ENCODE assay signal across 15 cellular contexts in the genomic region with DNA sequence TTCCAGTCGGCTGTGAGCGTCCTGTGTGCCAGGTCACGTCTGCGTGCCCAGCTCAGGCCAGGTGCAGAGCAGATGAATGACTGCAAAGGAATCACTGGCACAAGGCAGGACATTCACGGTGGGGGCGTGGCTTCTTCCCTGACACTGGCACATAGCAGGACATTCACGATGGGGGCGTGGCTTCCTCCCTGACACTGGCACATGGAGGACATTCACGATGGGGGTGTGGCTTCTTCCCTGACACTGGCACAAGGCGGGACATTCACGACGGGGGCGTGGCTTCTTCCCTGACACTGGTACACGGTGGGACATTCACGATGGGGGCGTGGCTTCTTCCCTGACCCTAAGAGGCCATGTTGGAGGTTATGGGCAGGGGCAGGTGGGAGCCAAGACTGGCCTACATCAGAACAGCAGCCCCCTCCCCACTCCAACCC.
DNase-seq lines count a peak whose midpoint lies in the region; ATAC-seq, FAIRE-seq and TF ChIP-seq lines count a peak whose summit lies in the region.
"Had no signal": no experiment of that assay in that cellular context is flagged by ENCODE, and none has a peak within 500 bp of the region (broad histone marks: within the 10 kb centered on the region; RNA-seq: fewer than 3 reads in every experiment).

No MANE protein-coding gene starts in this region.

- 30% methylated on average over 16 of the region's 16 CpGs for WGBS in A549 (ENCODE audit: missing lambda C conversion rate)
- 31 to 33% methylated on average over 16 of the region's 16 CpGs for WGBS in aorta, 2 donors

- H3K4me3 ChIP-seq in A549 (no peak overlapping the region), H7 (ENCODE audit: insufficient read depth, low read depth, low read length) (no peak overlapping the region), SJCRH30 (no peak overlapping the region), aorta (ENCODE audit: low read length in 2 of 2) (no peak overlapping the region)

- H3K9me3 ChIP-seq in A549: no peaks in the 10 kb centered on the region
- H3K9me3 ChIP-seq in SJCRH30 (replicated peaks): peaks cover 2% of the 10 kb centered on the region; the same call in 1 of the 2 replicates
- peaks cover 1% of the 10 kb centered on the region for H3K9me3 ChIP-seq in aorta (ENCODE audit: control insufficient read depth, low read length)

- no peaks in the 10 kb centered on the region for H3K4me1 ChIP-seq in A549
- no peaks in the 10 kb centered on the region for H3K4me1 ChIP-seq in SJCRH30
- H3K4me1 ChIP-seq in aorta (ENCODE audit: control insufficient read depth in 1 of 2, insufficient read depth in 2 of 2, low read length in 2 of 2): no peaks in the 10 kb centered on the region

- TF ChIP-seq POLR2A in A549 (IDR thresholded peaks at IDR 0.05; ENCODE audit: low read length): no peak

- POLR2A ChIA-PET in A549 (lab: Yijun Ruan, JAX): no interaction called here

- no peak for TF ChIP-seq CTCF in A549 (IDR thresholded peaks at IDR 0.05)

- no peaks in the 10 kb centered on the region for H3K27me3 ChIP-seq in H7 (ENCODE audit: control insufficient read depth, insufficient read depth, low read length)
- no peaks in the 10 kb centered on the region for H3K27me3 ChIP-seq in SJCRH30
- peaks cover 0 to 2% of the 10 kb centered on the region in 2 donors for H3K27me3 ChIP-seq in aorta (ENCODE audit: control insufficient read depth in 1 of 2, insufficient read depth in 2 of 2, low read length in 1 of 2)

- no peak for TF ChIP-seq RAD21 in A549 (conservative IDR thresholded peaks at IDR 0.05 in 1 of 2, IDR thresholded peaks at IDR 0.05 in 1 of 2)

- ATAC-seq in A549: peak; percentile 52 to 80
- ATAC-seq in aorta (ENCODE audit: low FRiP score): no peak
- no peak for ATAC-seq in HG02970 (IDR thresholded peaks at IDR 0.05; ENCODE audit: low FRiP score, unreplicated experiment)
- ATAC-seq: stimulated activated naive CD8-positive, alpha-beta T cell treated with anti-CD3 and anti-CD28 coated beads, Interleukin-15, amount 100 ng/mL, for 72 hours had no signal

- H3K4me2 ChIP-seq in A549: no peak overlapping the region
- H3K4me2 ChIP-seq: KMS-11 had no signal

- CTCF ChIA-PET in A549 (lab: Yijun Ruan, JAX): no interaction called here

- FAIRE-seq in A549 (lab: Jason Lieb, UNC): no peak
- FAIRE-seq: GM12891, RCC 7860 had no signal

- H3K36me3 ChIP-seq in H7 (replicated peaks; ENCODE audit: control insufficient read depth, insufficient read depth, low read length) (no peaks in the 10 kb centered on the region), SJCRH30 (no peaks in the 10 kb centered on the region), aorta (ENCODE audit: control insufficient read depth in 1 of 2, insufficient read depth in 2 of 2, low read length in 1 of 2) (peaks cover 0 to 2% of the 10 kb centered on the region in 2 donors)

- TF ChIP-seq EP300 in A549 (IDR thresholded peaks at IDR 0.05): no peak

- intact Hi-C loops in aorta (cut with DNase I): loop anchor here in 1 of 2 donors (10.0 kb wide), 1 partner anchor 220 kb away; no protein-coding TSS in a partner anchor

- no peak overlapping the region for H3K27ac ChIP-seq in A549
- H3K27ac ChIP-seq in SJCRH30: no peak overlapping the region
- H3K27ac ChIP-seq in aorta (ENCODE audit: low read depth in 1 of 2, low read length in 2 of 2): no peak overlapping the region
- H3K27ac ChIP-seq: KMS-11 had no signal

- DNase-seq in A549 (ENCODE audit: low read depth in 1 of 2, low spot score in 1 of 2) (peak; percentile 67 to 76), H7 (peak; percentile 84), SJCRH30 (peak; percentile 38 to 49), iPS DF 4.7 (ENCODE audit: extremely low read depth, low spot score) (peak; percentile 78), aorta (no peak), germinal center (ENCODE audit: low spot score) (no peak), middle frontal gyrus (ENCODE audit: extremely low spot score, low spot score) (no peak)
- DNase-seq: activated CD4-positive, alpha-beta memory T cell treated with anti-CD3 and anti-CD28 coated beads, Interleukin-2, amount 10 ng/mL, durations not matched to agents 7 days and 5 days; C1 segment of cervical spinal cord; effector CD8-positive, alpha-beta T cell; stimulated activated naive CD8-positive, alpha-beta T cell treated with anti-CD3 and anti-CD28 coated beads, Interleukin-15, amount 100 ng/mL, for 72 hours had no signal

TF ChIP-seq in A549, 52 proteins besides CTCF, POLR2A, EP300 and RAD21:
- TF ChIP-seq FOSL2 (IDR thresholded peaks at IDR 0.05): no peak
- no peak for TF ChIP-seq FOSL2 (CRISPR knock-in tag; IDR thresholded peaks at IDR 0.05)
- TF ChIP-seq ESRRA (IDR thresholded peaks at IDR 0.05; ENCODE audit: borderline replicate concordance, low read length): no peak
- no peak for TF ChIP-seq HOXB13 (CRISPR knock-in tag; IDR thresholded peaks at IDR 0.05; ENCODE audit: low read depth)
- TF ChIP-seq SMC3 (IDR thresholded peaks at IDR 0.05): no peak
- TF ChIP-seq RNF2 (IDR thresholded peaks at IDR 0.05; ENCODE audit: borderline replicate concordance, low read depth): no peak
- TF ChIP-seq RARB (CRISPR knock-in tag; IDR thresholded peaks at IDR 0.05): no peak
- TF ChIP-seq, protein P1, sequence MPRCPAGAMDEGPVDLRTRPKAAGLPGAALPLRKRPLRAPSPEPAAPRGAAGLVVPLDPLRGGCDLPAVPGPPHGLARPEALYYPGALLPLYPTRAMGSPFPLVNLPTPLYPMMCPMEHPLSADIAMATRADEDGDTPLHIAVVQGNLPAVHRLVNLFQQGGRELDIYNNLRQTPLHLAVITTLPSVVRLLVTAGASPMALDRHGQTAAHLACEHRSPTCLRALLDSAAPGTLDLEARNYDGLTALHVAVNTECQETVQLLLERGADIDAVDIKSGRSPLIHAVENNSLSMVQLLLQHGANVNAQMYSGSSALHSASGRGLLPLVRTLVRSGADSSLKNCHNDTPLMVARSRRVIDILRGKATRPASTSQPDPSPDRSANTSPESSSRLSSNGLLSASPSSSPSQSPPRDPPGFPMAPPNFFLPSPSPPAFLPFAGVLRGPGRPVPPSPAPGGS (IDR thresholded peaks at IDR 0.05): no peak
- TF ChIP-seq CHD4 (IDR thresholded peaks at IDR 0.05; ENCODE audit: borderline replicate concordance): no peak
- TF ChIP-seq FOXS1 (CRISPR knock-in tag; IDR thresholded peaks at IDR 0.05): no peak
- TF ChIP-seq NPAS2 (CRISPR knock-in tag; IDR thresholded peaks at IDR 0.05; ENCODE audit: borderline replicate concordance): no peak
- TF ChIP-seq USF2 (IDR thresholded peaks at IDR 0.05): no peak
- TF ChIP-seq HOXB5 (CRISPR knock-in tag; IDR thresholded peaks at IDR 0.05): no peak
- TF ChIP-seq ZSCAN20 (CRISPR knock-in tag; IDR thresholded peaks at IDR 0.05): no peak

Comparison
In these comparisons a context has a peak if more than half of its experiments do, and no peak if none do; other contexts are left out.
1. ATAC-seq: peak in A549 (2 of 2); none in aorta (single experiment) and HG02970 (single experiment).
2. DNase-seq: peak in A549 (2 of 2), H7 (single experiment), SJCRH30 (2 of 2) and iPS DF 4.7 (single experiment); none in aorta (0 of 2), germinal center (single experiment) and middle frontal gyrus (single experiment).